In the genomic region with DNA sequence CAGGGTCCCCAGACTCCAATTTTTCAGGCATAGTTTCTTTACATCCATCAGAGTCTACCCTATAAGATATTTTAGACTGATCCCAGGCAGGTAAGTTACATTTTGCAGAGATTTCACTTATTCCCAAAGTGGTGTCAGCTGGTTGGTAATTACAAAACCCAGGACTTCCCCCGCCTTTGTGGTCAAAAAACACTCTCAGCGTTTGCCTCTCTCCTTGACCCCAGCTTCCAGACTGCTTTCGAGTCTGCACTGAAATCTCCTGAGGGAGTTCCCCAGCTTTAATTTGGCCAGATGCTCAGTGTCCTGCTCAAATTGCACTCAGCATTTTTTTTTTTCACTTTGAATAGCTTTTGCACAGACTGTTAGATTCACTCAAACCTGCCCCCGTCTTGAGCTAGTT, we compare ENCODE assay signal across 8 cellular contexts. TPM values are rescaled to one million over a fixed set of nuclear protein-coding genes. Genes with fewer than 3 reads are reported as not detected.
DNase-seq lines count a peak whose midpoint lies in the region; ATAC-seq and TF ChIP-seq lines count a peak whose summit lies in the region.

No MANE protein-coding gene starts in this region.

- no peak overlapping the region for H3K9ac ChIP-seq in adipocyte (ENCODE audit: low read length)
- no peak overlapping the region for H3K9ac ChIP-seq in smooth muscle cell (ENCODE audit: low read depth)

- H3K27me3 ChIP-seq in adipocyte (replicated peaks; ENCODE audit: control insufficient read depth, insufficient read depth, low read length): peaks cover 43% of the 10 kb centered on the region
- H3K27me3 ChIP-seq in smooth muscle cell (ENCODE audit: low read depth): no peaks in the 10 kb centered on the region
- H3K27me3 ChIP-seq in aorta (ENCODE audit: control insufficient read depth in 1 of 2, insufficient read depth in 2 of 2, low read length in 1 of 2): no peaks in the 10 kb centered on the region

- H3K4me2 ChIP-seq in smooth muscle cell: peak overlapping the region; percentile 77

- no peaks in the 10 kb centered on the region for H3K9me3 ChIP-seq in adipocyte (ENCODE audit: control insufficient read depth, low read length)
- no peaks in the 10 kb centered on the region for H3K9me3 ChIP-seq in smooth muscle cell (replicated peaks; ENCODE audit: low read depth)
- no peaks in the 10 kb centered on the region for H3K9me3 ChIP-seq in aorta (ENCODE audit: control insufficient read depth, low read length)

- intact Hi-C loops in aorta (cut with DNase I): no loop called here

- no peak overlapping the region for H2AFZ ChIP-seq in smooth muscle cell (ENCODE audit: low read depth)

- H3K36me3 ChIP-seq in adipocyte (ENCODE audit: control insufficient read depth, insufficient read depth, low read length, severe bottlenecking) (no peaks in the 10 kb centered on the region), smooth muscle cell (ENCODE audit: low read depth) (no peaks in the 10 kb centered on the region), aorta (ENCODE audit: control insufficient read depth in 1 of 2, insufficient read depth in 2 of 2, low read length in 1 of 2) (no peaks in the 10 kb centered on the region)

- no peak for TF ChIP-seq CTCF in smooth muscle cell (IDR thresholded peaks at IDR 0.05; ENCODE audit: borderline replicate concordance, insufficient read depth, poor library complexity, severe bottlenecking)

- WGBS in smooth muscle cell (ENCODE audit: low lambda C conversion rate): 11% methylated on average over 4 of the region's 4 CpGs
- 31 to 34% methylated on average over 4 of the region's 4 CpGs for WGBS in aorta, 2 donors

- no peaks in the 10 kb centered on the region for H3K79me2 ChIP-seq in smooth muscle cell (ENCODE audit: low read depth)

- ATAC-seq in HG02885 (IDR thresholded peaks at IDR 0.05; ENCODE audit: poor library complexity, unreplicated experiment) (peak; percentile 67), aorta (ENCODE audit: low FRiP score) (no peak)

- H3K4me1 ChIP-seq in adipocyte (ENCODE audit: control insufficient read depth, insufficient read depth, low read length) (peaks cover 12% of the 10 kb centered on the region), smooth muscle cell (ENCODE audit: low read depth) (peaks cover 23% of the 10 kb centered on the region), aorta (ENCODE audit: control insufficient read depth in 1 of 2, insufficient read depth in 2 of 2, low read length in 2 of 2) (no peaks in the 10 kb centered on the region)

- H3K27ac ChIP-seq in smooth muscle cell (ENCODE audit: low read depth) (peak overlapping the region; percentile 38), aorta (ENCODE audit: low read depth in 1 of 2, low read length in 2 of 2) (no peak overlapping the region)

- H4K20me1 ChIP-seq in smooth muscle cell (ENCODE audit: low read depth): no peaks in the 10 kb centered on the region

- H3K4me3 ChIP-seq in adipocyte (ENCODE audit: low read length): no peak overlapping the region
- H3K4me3 ChIP-seq in smooth muscle cell: no peak overlapping the region
- no peak overlapping the region for H3K4me3 ChIP-seq in aorta (ENCODE audit: low read length in 2 of 2)

- H3F3A ChIP-seq in smooth muscle cell (ENCODE audit: low read depth): peaks cover 4% of the 10 kb centered on the region

- peak in 2 of 3 experiments; percentile 13 to 23 for DNase-seq in NCI-H1417 (lab: John Stamatoyannopoulos, UW)
- no peak for DNase-seq in NCI-H1417 treated with DMSO at 0.1 percent for 48 hours (lab: John Stamatoyannopoulos, UW)
- peak; percentile 80 for DNase-seq in adipocyte (ENCODE audit: low read depth)
- peak; percentile 2 for DNase-seq in smooth muscle cell (lab: John Stamatoyannopoulos, UW; ENCODE audit: unreplicated experiment)
- no peak for DNase-seq in central memory CD4-positive, alpha-beta T cell
- DNase-seq in HT-29 (ENCODE audit: low spot score): no peak
- no peak for DNase-seq in aorta

RNA-seq across cellular contexts. Expression of a gene that starts 11.2 kb away (rescaled TPM):
- total RNA-seq in smooth muscle cell (56.9 and 66.6 TPM in 2 replicates), aorta (10 to 100 TPM; 11.6 to 17.3 TPM)
- polyA plus RNA-seq in smooth muscle cell (10.0 and 37.9 TPM in 2 replicates), aorta (1 to 10 TPM; 4.0 to 6.3 TPM)
- 0.13 and 0.25 TPM in 2 replicates for total RNA-seq in HT-29 (2014; rRNA removed; shearing (Covaris generic))

Comparison
In these comparisons a context has a peak if more than half of its experiments do, and no peak if none do; other contexts are left out.
1. DNase-seq: peak in NCI-H1417 (2 of 3), adipocyte (single experiment) and smooth muscle cell (single experiment); none in NCI-H1417 treated with DMSO at 0.1 percent for 48 hours (single experiment), central memory CD4-positive, alpha-beta T cell (single experiment), HT-29 (single experiment) and aorta (0 of 2).
2. RNA of a gene that starts 11.2 kb away (total RNA-seq): 56.9 to 66.6 TPM in smooth muscle cell and 11.6 to 17.3 TPM in aorta; 0.13 to 0.25 TPM in HT-29; every median in the first group is over 10 times any median in the second.